17 cellular contexts compared by ENCODE assay signal in the genomic region with DNA sequence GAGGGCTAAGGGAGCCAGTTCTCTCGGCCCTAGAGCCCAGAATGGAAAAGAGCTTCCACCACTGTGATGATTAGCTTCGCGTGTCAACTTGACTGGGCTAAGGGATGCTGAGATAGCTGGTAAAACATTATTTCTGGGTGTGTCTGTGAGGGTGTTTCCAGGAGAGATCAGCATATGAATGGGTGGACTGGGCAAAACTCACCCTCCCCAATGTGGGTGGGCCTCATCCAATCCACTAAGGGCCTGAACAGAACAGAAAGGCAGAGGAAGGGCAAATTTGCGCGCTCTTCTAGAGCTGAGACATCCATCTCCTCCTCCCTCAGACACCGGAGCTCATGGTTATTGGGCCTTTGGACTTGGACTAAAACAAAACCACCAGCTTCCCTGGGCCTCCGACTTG. TPM values are rescaled to one million over a fixed set of nuclear protein-coding genes. Genes with fewer than 3 reads are reported as not detected.
A peak's percentile ranks its signal among the peaks of the same experiment; 100 is the strongest.
DNase-seq lines count a peak whose midpoint lies in the region; ATAC-seq and TF ChIP-seq lines count a peak whose summit lies in the region.
"Had no signal": no experiment of that assay in that cellular context is flagged by ENCODE, and none has a peak within 500 bp of the region (broad histone marks: within the 10 kb centered on the region; RNA-seq: fewer than 3 reads in every experiment).

No MANE protein-coding gene starts in this region.

- BruUV-seq in IMR-90 (replicated peaks; lab: Mats Ljungman, UMichigan): no TSS peak

- no peak for TF ChIP-seq RAD21 in IMR-90 (IDR thresholded peaks at IDR 0.05; ENCODE audit: low read length)

- no peak overlapping the region for H3K23ac ChIP-seq in IMR-90 (ENCODE audit: low read depth, low read length)

- H2BK15ac ChIP-seq in IMR-90 (ENCODE audit: low read depth, low read length): no peak overlapping the region

- no peak overlapping the region for H2AK5ac ChIP-seq in IMR-90 (ENCODE audit: low read depth, low read length)

- in situ Hi-C loops in IMR-90 (cut with MboI; ENCODE audit: low sequenced_read_pairs): loop anchor here (5.0 to 10.0 kb wide), 3 partner anchors 239 to 496 kb away; no protein-coding TSS in a partner anchor

- no peaks in the 10 kb centered on the region for H3K36me3 ChIP-seq in IMR-90 (ENCODE audit: control insufficient read depth, insufficient read depth, low read length)
- H3K36me3 ChIP-seq: BE2C; BLaER1 treated with 17β-estradiol and CSF1 and Interleukin-3, amounts not matched to agents 10 nM and 100 nM had no signal

- DNase-seq in NCI-H748 (lab: John Stamatoyannopoulos, UW; ENCODE audit: unreplicated experiment): peak; percentile 30
- DNase-seq in NCI-H748 treated with DMSO at 0.1 percent for 48 hours (lab: John Stamatoyannopoulos, UW): no peak
- no peak for DNase-seq in CD14-positive monocyte (ENCODE audit: low spot score)
- DNase-seq in IMR-90: no peak
- no peak for DNase-seq in stimulated activated effector memory CD8-positive, alpha-beta T cell treated with anti-CD3 and anti-CD28 coated beads, Interleukin-12 subunit alpha, Interleukin-12 subunit beta, amount 100 ng/mL, for 72 hours (ENCODE audit: low spot score in 2 of 2)
- no peak for DNase-seq in activated CD4-positive, alpha-beta T cell treated with anti-CD3 and anti-CD28 coated beads for 1 hour
- DNase-seq in left lobe of liver (ENCODE audit: low spot score): no peak
- DNase-seq: BE2C; Calu3; CD4-positive, alpha-beta memory T cell; COR-L47; GF-D8; GOT3; H7 had no signal

- no peak for ATAC-seq in IMR-90 (ENCODE audit: low read depth)
- no peak for ATAC-seq in stimulated activated effector memory CD8-positive, alpha-beta T cell treated with anti-CD3 and anti-CD28 coated beads, Interleukin-12 subunit alpha, Interleukin-12 subunit beta, amount 100 ng/mL, for 72 hours
- no peak for ATAC-seq in left lobe of liver
- ATAC-seq: HCT116 had no signal

- H3K27me3 Mint-ChIP-seq in CD14-positive monocyte (ENCODE audit: low read depth in 3 of 3): peaks cover 0 to 6% (median 1%) of the 10 kb centered on the region in 3 donors
- H3K27me3 Mint-ChIP-seq: CD4-positive, alpha-beta memory T cell had no signal

- peaks cover under 1% of the 10 kb centered on the region; the same call in 1 of the 2 replicates for H3K4me1 ChIP-seq in IMR-90 (ENCODE audit: control insufficient read depth, insufficient read depth, low read length)
- H3K4me1 ChIP-seq: BE2C had no signal

- 100% methylated on average over 1 of the region's 7 CpGs; no CpG with 5 or more reads in 1 of the 2 experiments for WGBS in IMR-90 (ENCODE audit: extremely low coverage in 2 of 2, insufficient read length in 1 of 2), 2 experiments

- peaks cover 14% of the 10 kb centered on the region for H3K4me1 Mint-ChIP-seq in CD14-positive monocyte
- H3K4me1 Mint-ChIP-seq in stimulated activated effector memory CD8-positive, alpha-beta T cell treated with anti-CD3 and anti-CD28 coated beads, Interleukin-12 subunit alpha, Interleukin-12 subunit beta, amount 100 ng/mL, for 72 hours: peaks cover 26% of the 10 kb centered on the region

- H3K27ac ChIP-seq in IMR-90 (ENCODE audit: insufficient read depth, low read length): no peak overlapping the region
- H3K27ac ChIP-seq: 22Rv1 had no signal

- H3K36me3 Mint-ChIP-seq in CD14-positive monocyte: no peaks in the 10 kb centered on the region
- H3K36me3 Mint-ChIP-seq in stimulated activated effector memory CD8-positive, alpha-beta T cell treated with anti-CD3 and anti-CD28 coated beads, Interleukin-12 subunit alpha, Interleukin-12 subunit beta, amount 100 ng/mL, for 72 hours: peaks cover 8% of the 10 kb centered on the region
- H3K36me3 Mint-ChIP-seq: CD4-positive, alpha-beta memory T cell had no signal

- H3K9ac ChIP-seq in IMR-90 (ENCODE audit: low read depth, low read length): no peak overlapping the region
- H3K9ac ChIP-seq: BLaER1 treated with 17β-estradiol and CSF1 and Interleukin-3, amounts not matched to agents 10 nM and 100 nM had no signal

- POLR2A ChIA-PET in IMR-90 (lab: Charles Lee; ENCODE audit: unreplicated experiment): no interaction called here

- H4K8ac ChIP-seq in IMR-90 (ENCODE audit: low read depth in 2 of 2, low read length in 2 of 2): no peak overlapping the region

- H2BK20ac ChIP-seq in IMR-90 (ENCODE audit: low read depth, low read length): no peak overlapping the region

- H3K4me3 Mint-ChIP-seq in CD14-positive monocyte: no peak overlapping the region
- H3K4me3 Mint-ChIP-seq in stimulated activated effector memory CD8-positive, alpha-beta T cell treated with anti-CD3 and anti-CD28 coated beads, Interleukin-12 subunit alpha, Interleukin-12 subunit beta, amount 100 ng/mL, for 72 hours: no peak overlapping the region
- H3K4me3 Mint-ChIP-seq: CD4-positive, alpha-beta memory T cell had no signal

- H3K14ac ChIP-seq in IMR-90 (replicated peaks; ENCODE audit: low read depth, low read length): no peak overlapping the region

- H3K27ac Mint-ChIP-seq in CD14-positive monocyte: peak overlapping the region in 4 of 7 donors; percentile 26 to 72 (median 54)
- peak overlapping the region; percentile 85 for H3K27ac Mint-ChIP-seq in stimulated activated effector memory CD8-positive, alpha-beta T cell treated with anti-CD3 and anti-CD28 coated beads, Interleukin-12 subunit alpha, Interleukin-12 subunit beta, amount 100 ng/mL, for 72 hours

- intact Hi-C loops in CD14-positive monocyte (cut with micrococcal nuclease) (loop anchor here (5.0 to 10.0 kb wide), 2 partner anchors 76 to 79 kb away; no protein-coding TSS in a partner anchor), IMR-90 (cut with micrococcal nuclease) (loop anchor here (5.0 to 10.0 kb wide), 3 partner anchors 179 to 496 kb away; a partner anchor contains a TSS)

- no peak overlapping the region for H3K4me2 ChIP-seq in IMR-90 (ENCODE audit: low read depth, low read length)

- H3K18ac ChIP-seq in IMR-90 (ENCODE audit: low read depth, low read length): no peak overlapping the region

- H2AFZ ChIP-seq in IMR-90 (replicated peaks; ENCODE audit: low read length, poor library complexity): no peak overlapping the region

- peaks cover 8% of the 10 kb centered on the region; the same call in 1 of the 2 replicates for H3K27me3 ChIP-seq in IMR-90 (ENCODE audit: control insufficient read depth, insufficient read depth, low read length)
- H3K27me3 ChIP-seq: BE2C; BLaER1 treated with 17β-estradiol and CSF1 and Interleukin-3, amounts not matched to agents 10 nM and 100 nM had no signal

- H3K4ac ChIP-seq in IMR-90 (ENCODE audit: low read depth, low read length): no peak overlapping the region

- CTCF ChIA-PET in IMR-90 (lab: Yijun Ruan, JAX): interaction anchor here (1.2 kb wide), 1 partner anchor 9 kb away, joined by 3 read pairs; no protein-coding TSS in a partner anchor

- H3K4me3 ChIP-seq in IMR-90 (ENCODE audit: insufficient read depth, low read depth, low read length): no peak overlapping the region
- H3K4me3 ChIP-seq: BLaER1 treated with 17β-estradiol and CSF1 and Interleukin-3, amounts not matched to agents 10 nM and 100 nM had no signal

- peak overlapping the region; percentile 57 for H2AK9ac ChIP-seq in IMR-90 (replicated peaks; ENCODE audit: low read depth, low read length, poor library complexity)

- no peak for TF ChIP-seq POLR2A in IMR-90 (IDR thresholded peaks at IDR 0.05; ENCODE audit: low read depth, low read length)

- no peak overlapping the region for H2BK5ac ChIP-seq in IMR-90 (ENCODE audit: low read depth, low read length, poor library complexity, severe bottlenecking)

- no peak overlapping the region for H4K91ac ChIP-seq in IMR-90 (ENCODE audit: insufficient read depth, low read depth, low read length)

- H3K56ac ChIP-seq in IMR-90 (ENCODE audit: extremely low read depth, insufficient read depth, low read length): no peak overlapping the region

- no peaks in the 10 kb centered on the region for H3K9me3 ChIP-seq in IMR-90 (ENCODE audit: control insufficient read depth, insufficient read depth, low read length)
- H3K9me3 ChIP-seq: BE2C; BLaER1 treated with 17β-estradiol and CSF1 and Interleukin-3, amounts not matched to agents 10 nM and 100 nM had no signal

- TF ChIP-seq CTCF in CD14-positive monocyte (IDR thresholded peaks at IDR 0.05) (no peak), IMR-90 (conservative IDR thresholded peaks at IDR 0.05; ENCODE audit: low read depth, low read length) (no peak)

- no peaks in the 10 kb centered on the region for H3K9me1 ChIP-seq in IMR-90 (ENCODE audit: insufficient read depth, low read length)

- H4K5ac ChIP-seq in IMR-90 (ENCODE audit: low read depth, low read length): no peak overlapping the region

- H2BK120ac ChIP-seq in IMR-90 (ENCODE audit: low read depth, low read length): no peak overlapping the region

- dilution Hi-C loops in IMR-90 (cut with HindIII; ENCODE audit: low sequenced_read_pairs, unreplicated experiment): no loop called here

- no peaks in the 10 kb centered on the region for H3K79me1 ChIP-seq in IMR-90 (ENCODE audit: low read depth in 1 of 2, low read length in 2 of 2)

- H3K9me3 Mint-ChIP-seq in CD14-positive monocyte: no peaks in the 10 kb centered on the region
- no peaks in the 10 kb centered on the region for H3K9me3 Mint-ChIP-seq in stimulated activated effector memory CD8-positive, alpha-beta T cell treated with anti-CD3 and anti-CD28 coated beads, Interleukin-12 subunit alpha, Interleukin-12 subunit beta, amount 100 ng/mL, for 72 hours
- H3K9me3 Mint-ChIP-seq: CD4-positive, alpha-beta memory T cell had no signal

- 0 out of 2 replicates have a peak, but pooled peaks cover 4% of the 10 kb centered on the region for H4K20me1 ChIP-seq in IMR-90 (ENCODE audit: insufficient read depth, low read length)
- H4K20me1 ChIP-seq: BLaER1 treated with 17β-estradiol and CSF1 and Interleukin-3, amounts not matched to agents 10 nM and 100 nM had no signal

TF ChIP-seq in IMR-90, 13 proteins besides CTCF, POLR2A, EP300 and RAD21 (continues in another document):
- no peak for TF ChIP-seq NFE2L2 (IDR thresholded peaks at IDR 0.05; ENCODE audit: low read depth, low read length)
- no peak for TF ChIP-seq CEBPB (IDR thresholded peaks at IDR 0.05; ENCODE audit: low read depth, low read length)
- TF ChIP-seq CHD1 (IDR thresholded peaks at IDR 0.05; ENCODE audit: low read depth, low read length): no peak
- no peak for TF ChIP-seq BHLHE40 (IDR thresholded peaks at IDR 0.05; ENCODE audit: low read depth, low read length)
- TF ChIP-seq, protein P1, sequence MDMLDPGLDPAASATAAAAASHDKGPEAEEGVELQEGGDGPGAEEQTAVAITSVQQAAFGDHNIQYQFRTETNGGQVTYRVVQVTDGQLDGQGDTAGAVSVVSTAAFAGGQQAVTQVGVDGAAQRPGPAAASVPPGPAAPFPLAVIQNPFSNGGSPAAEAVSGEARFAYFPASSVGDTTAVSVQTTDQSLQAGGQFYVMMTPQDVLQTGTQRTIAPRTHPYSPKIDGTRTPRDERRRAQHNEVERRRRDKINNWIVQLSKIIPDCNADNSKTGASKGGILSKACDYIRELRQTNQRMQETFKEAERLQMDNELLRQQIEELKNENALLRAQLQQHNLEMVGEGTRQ (IDR thresholded peaks at IDR 0.05; ENCODE audit: low read depth, low read length): no peak
- no peak for TF ChIP-seq RCOR1 (IDR thresholded peaks at IDR 0.05; ENCODE audit: insufficient replicate concordance, low read length)

RNA-seq across cellular contexts. Expression of a gene that starts 20.9 kb away (rescaled TPM):
- polyA plus RNA-seq in CD14-positive monocyte (1 to 10 TPM; 3.3 to 7.3 TPM), IMR-90 (2012; rRNA removed) (7.2 and 7.3 TPM in 2 replicates)
- total RNA-seq in IMR-90 (2012; rRNA removed) (2.7 and 2.8 TPM in 2 replicates), left lobe of liver (7.3 TPM)
- 1.3 and 5.9 TPM in 2 replicates for polyA plus RNA-seq in IMR-90 (2012; cell fraction: cytosol; rRNA removed)
- polyA plus RNA-seq in IMR-90 (2012; cell fraction: nucleus; rRNA removed; ENCODE audit: low replicate concordance): 23.5 and 29.0 TPM in 2 replicates
